ENCODE assay signal across 8 cellular contexts in genomic region chr9:88076286-88077070, GRCh38.
DNase-seq lines count a peak whose midpoint lies in the region; ATAC-seq and TF ChIP-seq lines count a peak whose summit lies in the region.

No MANE protein-coding gene starts in this region.

- POLR2A ChIA-PET in HEK293T (lab: Yijun Ruan, JAX), result interaction anchor here (0.8 to 1.3 kb wide), 6 partner anchors 11 to 102 kb away, joined by 3 to 7 read pairs (median 4); partner anchors contain the start of gene CDK20

- no peak overlapping the region for H3K27ac Mint-ChIP-seq in activated naive CD8-positive, alpha-beta T cell treated with anti-CD3 and anti-CD28 coated beads, Interleukin-2, amount 50 U/mL, for 24 hours

- CTCF ChIA-PET in HEK293T (lab: Yijun Ruan, JAX), result interaction anchor here (0.6 kb wide), 1 partner anchor 1439 kb away, joined by 4 read pairs; no protein-coding TSS in a partner anchor

- intact Hi-C loops in Right ventricle myocardium inferior (cut with DNase I), result no loop called here

- H3K36me3 ChIP-seq in neuron (ENCODE audit: insufficient read depth, low read length), result no peaks in the 10 kb centered on the region
- no peaks in the 10 kb centered on the region for H3K36me3 ChIP-seq in thoracic aorta

- peaks cover 3% of the 10 kb centered on the region for H3K4me1 ChIP-seq in neuron (ENCODE audit: insufficient read depth, low read length)
- H3K4me1 ChIP-seq in thoracic aorta (ENCODE audit: control insufficient read depth in 1 of 2, low read depth in 2 of 2), result peaks cover 0 to 10% of the 10 kb centered on the region in 2 donors

- H3K27me3 ChIP-seq in neuron (ENCODE audit: insufficient read depth, low read length) (peaks cover 11% of the 10 kb centered on the region), thoracic aorta (replicated peaks; ENCODE audit: insufficient read depth) (no peaks in the 10 kb centered on the region)

- no peaks in the 10 kb centered on the region for H3K9me3 Mint-ChIP-seq in activated naive CD8-positive, alpha-beta T cell treated with anti-CD3 and anti-CD28 coated beads, Interleukin-2, amount 50 U/mL, for 24 hours

- H2AFZ ChIP-seq in neuron (ENCODE audit: low read depth, low read length), result peak overlapping the region; percentile 43

- peaks cover 11% of the 10 kb centered on the region for H3K4me1 Mint-ChIP-seq in activated naive CD8-positive, alpha-beta T cell treated with anti-CD3 and anti-CD28 coated beads, Interleukin-2, amount 50 U/mL, for 24 hours

- peak; percentile 8 for TF ChIP-seq CTCF in thoracic aorta (IDR thresholded peaks at IDR 0.05)

- peak overlapping the region; percentile 76 for H3K4me3 Mint-ChIP-seq in activated naive CD8-positive, alpha-beta T cell treated with anti-CD3 and anti-CD28 coated beads, Interleukin-2, amount 50 U/mL, for 24 hours

- H3K36me3 Mint-ChIP-seq in activated naive CD8-positive, alpha-beta T cell treated with anti-CD3 and anti-CD28 coated beads, Interleukin-2, amount 50 U/mL, for 24 hours (ENCODE audit: low read depth), result no peaks in the 10 kb centered on the region

- ATAC-seq in activated naive CD8-positive, alpha-beta T cell treated with anti-CD3 and anti-CD28 coated beads, Interleukin-2, amount 50 U/mL, for 24 hours, result peak; percentile 74
- ATAC-seq in Right ventricle myocardium inferior (peak; percentile 93), thoracic aorta (ENCODE audit: insufficient number of reproducible peaks, low FRiP score, low read depth) (no peak), GM18511 (IDR thresholded peaks at IDR 0.05; ENCODE audit: unreplicated experiment) (no peak)

- peaks cover 78% of the 10 kb centered on the region for H3K27me3 Mint-ChIP-seq in activated naive CD8-positive, alpha-beta T cell treated with anti-CD3 and anti-CD28 coated beads, Interleukin-2, amount 50 U/mL, for 24 hours

- peak overlapping the region; percentile 37 to 43 for H3K27ac ChIP-seq in thoracic aorta

- H3K9me3 ChIP-seq in neuron (ENCODE audit: low read length) (no peaks in the 10 kb centered on the region), thoracic aorta (no peaks in the 10 kb centered on the region)

- peak overlapping the region; percentile 44 for H3K4me3 ChIP-seq in neuron (ENCODE audit: low read length)
- peak overlapping the region; percentile 81 for H3K4me3 ChIP-seq in thoracic aorta

- DNase-seq in AG08396 (ENCODE audit: low spot score) (peak; percentile 85), HEK293T (ENCODE audit: extremely low spot score) (peak; percentile 75), NOMO-1 treated with DMSO at 0.1 percent for 48 hours (lab: John Stamatoyannopoulos, UW; ENCODE audit: unreplicated experiment) (peak; percentile 25), Right ventricle myocardium inferior (ENCODE audit: missing footprints) (peak; percentile 83), thoracic aorta (ENCODE audit: low spot score) (peak; percentile 15)
- peak; percentile 35 for DNase-seq in activated naive CD8-positive, alpha-beta T cell treated with anti-CD3 and anti-CD28 coated beads, Interleukin-2, amount 50 U/mL, for 24 hours

TF ChIP-seq in HEK293T, 16 proteins besides CTCF, POLR2A, EP300 and RAD21:
- TF ChIP-seq CTBP1 (IDR thresholded peaks at IDR 0.05; ENCODE audit: borderline replicate concordance) (no peak), SUZ12 (IDR thresholded peaks at IDR 0.05) (no peak), ELF4 (IDR thresholded peaks at IDR 0.05) (peak; percentile 40; the same call in 1 of the 2 replicates), L3MBTL2 (conservative IDR thresholded peaks at IDR 0.05) (peak; percentile 86), ZNF384 (IDR thresholded peaks at IDR 0.05) (no peak), LEF1 (IDR thresholded peaks at IDR 0.05; ENCODE audit: borderline replicate concordance) (no peak)

Comparison
In these comparisons a context has a peak if more than half of its experiments do, and no peak if none do; other contexts are left out.
1. DNase-seq: peak in every context shown above with its lines; median percentile 85 in AG08396; 83 in Right ventricle myocardium inferior; 75 in HEK293T; 35 in activated naive CD8-positive, alpha-beta T cell treated with anti-CD3 and anti-CD28 coated beads, Interleukin-2, amount 50 U/mL, for 24 hours; 25 in NOMO-1 treated with DMSO at 0.1 percent for 48 hours; 15 in thoracic aorta.
2. ATAC-seq: peak in activated naive CD8-positive, alpha-beta T cell treated with anti-CD3 and anti-CD28 coated beads, Interleukin-2, amount 50 U/mL, for 24 hours (single experiment) and Right ventricle myocardium inferior (single experiment); none in thoracic aorta (single experiment) and GM18511 (single experiment).